26 cellular contexts compared by ENCODE assay signal in the genomic region with DNA sequence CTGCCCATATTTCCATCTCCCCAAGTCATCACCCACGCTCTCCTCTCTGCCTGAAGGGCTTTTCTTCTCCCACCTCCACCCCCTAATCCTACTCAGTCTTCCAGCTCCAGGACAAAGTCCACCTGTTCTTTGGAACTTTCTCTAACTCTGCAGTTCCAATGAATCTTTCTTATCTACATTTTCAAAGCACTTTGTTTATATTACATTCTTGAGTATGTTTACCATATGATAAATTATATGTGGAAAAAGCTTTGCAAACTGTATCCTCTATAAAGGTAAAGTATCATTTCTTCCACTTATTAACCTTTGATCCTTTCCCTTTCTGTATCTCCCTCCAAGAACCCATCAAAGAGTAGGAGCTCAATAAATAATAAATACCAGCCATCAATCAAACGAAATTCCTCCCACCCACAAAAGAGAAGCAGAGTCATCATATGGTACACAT. TPM values are rescaled to one million over a fixed set of nuclear protein-coding genes. Genes with fewer than 3 reads are reported as not detected.
DNase-seq lines count a peak whose midpoint lies in the region; ATAC-seq, FAIRE-seq and TF ChIP-seq lines count a peak whose summit lies in the region.
"Had no signal": no experiment of that assay in that cellular context is flagged by ENCODE, and none has a peak within 500 bp of the region (broad histone marks: within the 10 kb centered on the region; RNA-seq: fewer than 3 reads in every experiment).

No MANE protein-coding gene starts in this region.

- peak overlapping the region; percentile 59 for H3K27ac Mint-ChIP-seq in Caco-2 (ENCODE audit: unreplicated experiment)
- H3K27ac Mint-ChIP-seq: nephron progenitor cell had no signal

- H3K4me2 ChIP-seq in hepatocyte, result no peak overlapping the region

- POLR2A ChIA-PET in Caco-2 (lab: Charles Lee), result interaction anchor here (0.6 to 1.4 kb wide), 7 partner anchors 10 to 108 kb away, joined by 3 to 8 read pairs (median 5); a partner anchor contains a TSS

- intact Hi-C loops in Caco-2 (cut with micrococcal nuclease; ENCODE audit: unreplicated experiment), result loop anchor here (1.0 to 2.0 kb wide), 4 partner anchors 10 to 280 kb away; a partner anchor contains a TSS
- intact Hi-C loops in esophagus muscularis mucosa (cut with DNase I), result no loop called here

- TF ChIP-seq CTCF in Caco-2 (IDR thresholded peaks at IDR 0.05; ENCODE audit: insufficient read depth in 1 of 2, low read depth in 1 of 2, low read length in 1 of 2, severe bottlenecking in 1 of 2, unreplicated experiment in 1 of 2) (no peak), hepatocyte (IDR thresholded peaks at IDR 0.05; ENCODE audit: poor library complexity) (no peak), foreskin keratinocyte (conservative IDR thresholded peaks at IDR 0.05) (no peak), esophagus muscularis mucosa (IDR thresholded peaks at IDR 0.05) (no peak)

- CTCF ChIA-PET in Caco-2 (lab: Charles Lee), result interaction anchor here (0.7 to 1.8 kb wide), 7 partner anchors 10 to 399 kb away, joined by 3 to 13 read pairs (median 3); a partner anchor contains a TSS

- peaks cover 45% of the 10 kb centered on the region for H3K36me3 Mint-ChIP-seq in Caco-2 (ENCODE audit: insufficient read depth, unreplicated experiment)

- H3K9me2 ChIP-seq in hepatocyte (replicated peaks; ENCODE audit: insufficient read depth), result no peaks in the 10 kb centered on the region

- no peak for ATAC-seq in foreskin keratinocyte
- ATAC-seq: activated T-cell treated with anti-CD3 and anti-CD28 coated beads, Interleukin-2, amount 50 U/mL, for 4 hours; left lung; Panc1; T-cell had no signal

- H4K20me1 ChIP-seq in hepatocyte (ENCODE audit: insufficient read depth, poor library complexity, severe bottlenecking), result no peaks in the 10 kb centered on the region

- WGBS in hepatocyte (ENCODE audit: low lambda C conversion rate, missing lambda C conversion rate), result 26% methylated on average over 2 of the region's 2 CpGs
- WGBS in small intestine, 3 donors, result 16 to 58% (median 35%) methylated on average over 2 of the region's 2 CpGs
- WGBS in esophagus muscularis mucosa, result 61% methylated on average over 2 of the region's 2 CpGs

- TF ChIP-seq POLR2A in esophagus muscularis mucosa (IDR thresholded peaks at IDR 0.05; ENCODE audit: low read depth), result no peak

- H2AFZ ChIP-seq in hepatocyte, result no peak overlapping the region

- peak; percentile 33 for FAIRE-seq in small intestine (lab: Jason Lieb, UNC)

- H3K4me3 ChIP-seq in Caco-2 (ENCODE audit: low read depth, low read length) (no peak overlapping the region), hepatocyte (no peak overlapping the region), small intestine (ENCODE audit: low read depth in 1 of 2, low read length in 2 of 2) (no peak overlapping the region), esophagus muscularis mucosa (no peak overlapping the region)
- H3K4me3 ChIP-seq: left lung, ovary, right atrium auricular region, tibial nerve had no signal

- H3K9me3 Mint-ChIP-seq in Caco-2 (ENCODE audit: unreplicated experiment), result no peaks in the 10 kb centered on the region
- H3K9me3 Mint-ChIP-seq: activated T-cell treated with anti-CD3 and anti-CD28 coated beads, Interleukin-2, amount 50 U/mL, for 4 hours; nephron progenitor cell; T-cell had no signal

- H3K4me3 Mint-ChIP-seq in Caco-2 (ENCODE audit: unreplicated experiment), result peak overlapping the region; percentile 47
- H3K4me3 Mint-ChIP-seq: activated T-cell treated with anti-CD3 and anti-CD28 coated beads, Interleukin-2, amount 50 U/mL, for 4 hours; nephron progenitor cell; T-cell had no signal

- H3K27me3 Mint-ChIP-seq in Caco-2 (ENCODE audit: insufficient read depth, unreplicated experiment), result no peaks in the 10 kb centered on the region
- H3K27me3 Mint-ChIP-seq: T-cell had no signal

- no peak overlapping the region for H3K27ac ChIP-seq in hepatocyte
- H3K27ac ChIP-seq in small intestine (ENCODE audit: low read depth in 1 of 2, low read length in 1 of 2), result no peak overlapping the region
- H3K27ac ChIP-seq in foreskin keratinocyte, result no peak overlapping the region
- H3K27ac ChIP-seq in esophagus muscularis mucosa (replicated peaks in 1 of 4), result no peak overlapping the region
- H3K27ac ChIP-seq: left lung, ovary, right atrium auricular region had no signal

- H3K4me1 ChIP-seq in Caco-2, result peaks cover 50% of the 10 kb centered on the region
- H3K4me1 ChIP-seq in hepatocyte (ENCODE audit: insufficient read depth), result peaks cover 12% of the 10 kb centered on the region
- H3K4me1 ChIP-seq in small intestine (ENCODE audit: control insufficient read depth in 2 of 2, insufficient read depth in 1 of 2, low read depth in 1 of 2, low read length in 1 of 2), result peaks cover 2 to 3% of the 10 kb centered on the region in 2 donors
- no peaks in the 10 kb centered on the region for H3K4me1 ChIP-seq in foreskin keratinocyte
- peaks cover 0 to 8% (median 4%) of the 10 kb centered on the region in 4 donors for H3K4me1 ChIP-seq in esophagus muscularis mucosa
- H3K4me1 ChIP-seq: left lung, right atrium auricular region had no signal

- TF ChIP-seq EP300 in esophagus muscularis mucosa (IDR thresholded peaks at IDR 0.05), result no peak

- no TSS peak for BruUV-seq in Caco-2 (replicated peaks; lab: Mats Ljungman, UMichigan)

- H3K27me3 ChIP-seq in Caco-2 (replicated peaks; ENCODE audit: control insufficient read depth, insufficient read depth, low read length) (no peaks in the 10 kb centered on the region), hepatocyte (no peaks in the 10 kb centered on the region), small intestine (ENCODE audit: control insufficient read depth in 2 of 2, insufficient read depth in 2 of 2, low read length in 2 of 2) (no peaks in the 10 kb centered on the region), foreskin keratinocyte (no peaks in the 10 kb centered on the region), esophagus muscularis mucosa (no peaks in the 10 kb centered on the region)
- H3K27me3 ChIP-seq: left lung, ovary, right atrium auricular region, tibial nerve had no signal

- H3K9me3 ChIP-seq in Caco-2 (no peaks in the 10 kb centered on the region), hepatocyte (ENCODE audit: low read depth) (no peaks in the 10 kb centered on the region), small intestine (ENCODE audit: control insufficient read depth, low read depth) (no peaks in the 10 kb centered on the region), esophagus muscularis mucosa (no peaks in the 10 kb centered on the region)
- H3K9me3 ChIP-seq: ovary, right atrium auricular region, tibial nerve had no signal

- no peaks in the 10 kb centered on the region for H3K79me2 ChIP-seq in hepatocyte

- peak; percentile 78 to 81 for DNase-seq in Caco-2
- DNase-seq in SW480 (ENCODE audit: low spot score), result peak; percentile 32
- peak; percentile 42 for DNase-seq in hepatocyte (ENCODE audit: low spot score)
- peak; percentile 64 for DNase-seq in small intestine
- no peak for DNase-seq in foreskin keratinocyte
- DNase-seq in esophagus muscularis mucosa (ENCODE audit: extremely low spot score), result no peak
- DNase-seq in 8988T, result no peak
- DNase-seq: activated CD4-positive, alpha-beta T cell treated with anti-CD3 and anti-CD28 coated beads for 1 hour; activated naive CD4-positive, alpha-beta T cell treated with anti-CD3 and anti-CD28 coated beads, Interleukin-2, amount 50 U/mL, for 16 hours; activated T-cell treated with anti-CD3 and anti-CD28 coated beads, Interleukin-2, amount 50 U/mL, for 4 hours; cerebellar nuclear complex; DMS153; foreskin fibroblast; GDM1; left lung; MV-4-11; NCI-H2171; NCI-H524 treated with DMSO at 0.1 percent for 48 hours; nephron progenitor cell; ovary; stimulated activated CD4-positive, alpha-beta T cell treated with anti-CD3 and anti-CD28 coated beads, Interleukin-4, amount 100 ng/mL, for 24 hours; stimulated activated naive CD4-positive, alpha-beta T cell; T-cell had no signal

- peaks cover 33% of the 10 kb centered on the region for H3K4me1 Mint-ChIP-seq in Caco-2 (ENCODE audit: low read depth, unreplicated experiment)
- H3K4me1 Mint-ChIP-seq: nephron progenitor cell had no signal

- H3K36me3 ChIP-seq in Caco-2 (ENCODE audit: control insufficient read depth, insufficient read depth, low read length) (peaks cover 2% of the 10 kb centered on the region; the same call in 1 of the 2 replicates), hepatocyte (replicated peaks; ENCODE audit: insufficient read depth, low read depth) (no peaks in the 10 kb centered on the region), small intestine (ENCODE audit: control insufficient read depth in 2 of 2, insufficient read depth in 2 of 2, low read length in 2 of 2) (no peaks in the 10 kb centered on the region), esophagus muscularis mucosa (peaks cover 0 to 24% (median 5%) of the 10 kb centered on the region in 4 donors)
- H3K36me3 ChIP-seq: ovary had no signal

RNA-seq across cellular contexts. Expression of a gene that starts 39.7 kb away (rescaled TPM):
- total RNA-seq in Caco-2 (2022) (55.8 and 57.6 TPM in 2 replicates), hepatocyte (11.5 and 14.9 TPM in 2 replicates), foreskin keratinocyte (8.7 and 10.4 TPM in 2 replicates), esophagus muscularis mucosa (10 to 100 TPM in 2 of 4 donors, 1 to 10 TPM in 2; 8.4 to 27.0 (median 11.5) TPM)
- polyA plus RNA-seq in hepatocyte (9.7 and 13.0 TPM in 2 replicates), small intestine (1 to 10 TPM; 4.6 to 7.8 (median 7.6) TPM), foreskin keratinocyte (3.1 and 4.2 TPM in 2 replicates)

RNA-seq across cellular contexts. Expression of a gene that starts 39.9 kb away (rescaled TPM):
- total RNA-seq in Caco-2 (2022) (8.6 and 9.8 TPM in 2 replicates), hepatocyte (20.0 and 20.6 TPM in 2 replicates), foreskin keratinocyte (20.3 and 22.0 TPM in 2 replicates), esophagus muscularis mucosa (10 to 100 TPM; 14.9 to 21.6 (median 18.8) TPM)
- polyA plus RNA-seq in hepatocyte (19.9 and 24.4 TPM in 2 replicates), small intestine (10 to 100 TPM; 15.7 to 30.5 (median 21.2) TPM), foreskin keratinocyte (18.9 and 21.2 TPM in 2 replicates)

Comparison
In these comparisons a context has a peak if more than half of its experiments do, and no peak if none do; other contexts are left out.
1. DNase-seq: peak in Caco-2 (2 of 2), SW480 (single experiment), hepatocyte (single experiment) and small intestine (single experiment); none in foreskin keratinocyte (0 of 2), esophagus muscularis mucosa (single experiment) and 8988T (single experiment).